ENCODE assay signal across 13 cellular contexts in the genomic region with DNA sequence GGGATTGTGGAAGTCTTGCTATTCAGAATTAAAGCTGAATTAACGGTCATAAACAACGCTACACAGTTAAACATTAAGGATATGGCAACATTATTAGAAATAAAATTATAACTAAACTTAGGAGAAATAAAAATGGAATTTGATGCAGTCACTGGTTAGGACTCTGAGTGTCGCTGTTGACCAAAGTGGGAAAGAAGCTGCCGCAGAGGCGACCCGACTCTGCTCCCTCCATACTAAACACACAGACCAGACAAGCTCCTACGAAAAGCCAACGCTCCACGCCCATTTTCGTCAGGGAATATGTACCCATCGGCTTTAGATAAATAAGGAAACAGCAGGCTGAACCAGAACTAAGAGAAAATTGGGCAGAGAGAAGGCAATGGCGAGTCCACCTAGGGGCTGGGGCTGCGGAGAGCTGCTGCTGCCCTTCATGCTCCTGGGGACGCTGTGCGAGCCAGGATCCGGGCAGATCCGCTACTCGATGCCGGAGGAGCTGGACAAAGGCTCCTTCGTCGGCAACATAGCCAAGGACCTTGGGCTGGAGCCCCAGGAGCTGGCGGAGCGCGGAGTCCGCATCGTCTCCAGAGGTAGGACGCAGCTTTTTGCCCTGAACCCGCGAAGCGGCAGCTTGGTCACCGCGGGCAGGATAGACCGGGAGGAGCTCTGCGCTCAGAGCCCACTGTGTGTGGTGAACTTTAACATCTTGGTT. TPM values are rescaled to one million over a fixed set of nuclear protein-coding genes. Genes with fewer than 3 reads are reported as not detected.
A peak's percentile ranks its signal among the peaks of the same experiment; 100 is the strongest.
DNase-seq lines count a peak whose midpoint lies in the region; ATAC-seq and TF ChIP-seq lines count a peak whose summit lies in the region.
"Had no signal": no experiment of that assay in that cellular context is flagged by ENCODE, and none has a peak within 500 bp of the region (broad histone marks: within the 10 kb centered on the region; RNA-seq: fewer than 3 reads in every experiment).

A gene (plus strand): TSS at position 211 of the 709 bp plus-strand sequence. CDS start 169 bp downstream, at position 380.

- TF ChIP-seq CTCF in OCI-LY7 (conservative IDR thresholded peaks at IDR 0.05; ENCODE audit: low read length) (peak; percentile 54), fibroblast of mammary gland (conservative IDR thresholded peaks at IDR 0.05; ENCODE audit: control insufficient read depth, insufficient read depth, low read depth, low read length) (peak; percentile 15), gastrocnemius medialis (IDR thresholded peaks at IDR 0.05 in 4 of 5, conservative IDR thresholded peaks at IDR 0.05 in 1 of 5) (peak in 1 of 5 experiments; percentile 21)

- peaks cover 24% of the 10 kb centered on the region; the same call in 1 of the 2 replicates for H3K79me2 ChIP-seq in OCI-LY7 (ENCODE audit: insufficient read depth, low read depth, low read length)

- no peak within 1 kb of the TSS; the same call in 1 of the 2 replicates for H2AFZ ChIP-seq in OCI-LY7 (ENCODE audit: low read length)

- H3K9me3 ChIP-seq in OCI-LY7 (ENCODE audit: low read length) (no peaks in the 10 kb centered on the region; the same call in 1 of the 2 replicates), gastrocnemius medialis (peaks cover 0 to 28% (median 6%) of the 10 kb centered on the region in 3 donors)

- H3K4me1 ChIP-seq in OCI-LY7 (ENCODE audit: insufficient read depth, low read length, poor library complexity, severe bottlenecking) (peaks cover 41% of the 10 kb centered on the region), gastrocnemius medialis (peaks cover 4 to 5% of the 10 kb centered on the region in 2 donors)

- in situ Hi-C loops in gastrocnemius medialis (cut with MboI; ENCODE audit: low sequenced_read_pairs in 4 of 4) = no loop called here

- TF ChIP-seq POLR2A in gastrocnemius medialis (IDR thresholded peaks at IDR 0.05) = no peak

- peaks cover 0 to 53% (median 39%) of the 10 kb centered on the region in 3 donors for H3K27me3 ChIP-seq in gastrocnemius medialis

- no peaks in the 10 kb centered on the region for H3K9me2 ChIP-seq in OCI-LY7 (ENCODE audit: insufficient read depth, low read length)

- H3K27ac ChIP-seq in OCI-LY7 (ENCODE audit: low read depth, low read length, poor library complexity, severe bottlenecking) (peak within 1 kb of the TSS; percentile 85), gastrocnemius medialis (no peak within 1 kb of the TSS)

- ATAC-seq in gastrocnemius medialis = peak in 1 of 2 donors; percentile 19
- no peak for ATAC-seq in GM18517 (IDR thresholded peaks at IDR 0.05; ENCODE audit: unreplicated experiment)
- ATAC-seq: stimulated activated effector memory CD8-positive, alpha-beta T cell treated with anti-CD3 and anti-CD28 coated beads, Interleukin-12 subunit alpha, Interleukin-12 subunit beta, amount 100 ng/mL, for 72 hours had no signal

- intact Hi-C loops in OCI-LY7 (cut with micrococcal nuclease; ENCODE audit: unreplicated experiment) (loop anchor here (5.0 kb wide), 1 partner anchor 113 kb away; a partner anchor contains a TSS), gastrocnemius medialis (cut with DNase I; ENCODE audit: low total_unique reads) (no loop called here)

- peak; percentile 36 for DNase-seq in DMS114 treated with DMSO at 0.1 percent for 48 hours (lab: John Stamatoyannopoulos, UW; ENCODE audit: unreplicated experiment)
- no peak for DNase-seq in OCI-LY7 (ENCODE audit: low spot score)
- peak; percentile 28 for DNase-seq in fibroblast of mammary gland (ENCODE audit: low read depth)
- DNase-seq in gastrocnemius medialis = no peak
- DNase-seq in GF-D8 (lab: John Stamatoyannopoulos, UW) = no peak
- no peak for DNase-seq in effector CD8-positive, alpha-beta T cell (lab: John Stamatoyannopoulos, UW)
- DNase-seq in COLO668 (lab: John Stamatoyannopoulos, UW; ENCODE audit: unreplicated experiment) = no peak
- DNase-seq: amniotic stem cell, DMS79, NCI-H2107, nephron progenitor cell had no signal

- CTCF ChIA-PET in OCI-LY7 (lab: Charles Lee; ENCODE audit: unreplicated experiment) = interaction anchor here (0.8 kb wide), 1 partner anchor 17 kb away, joined by 3 read pairs; no protein-coding TSS in a partner anchor

- H3K4me3 ChIP-seq in OCI-LY7 (ENCODE audit: low read depth, low read length, poor library complexity, severe bottlenecking) = peak within 1 kb of the TSS; percentile 66
- peak within 1 kb of the TSS; percentile 4 for H3K4me3 ChIP-seq in fibroblast of mammary gland (ENCODE audit: control insufficient read depth, low read depth, low read length)
- peak within 1 kb of the TSS; percentile 1 to 47 (median 16) for H3K4me3 ChIP-seq in gastrocnemius medialis

- H3K36me3 ChIP-seq in OCI-LY7 (ENCODE audit: insufficient read depth, low read length) (peaks cover 24% of the 10 kb centered on the region), gastrocnemius medialis (no peaks in the 10 kb centered on the region)

- H3K4me2 ChIP-seq in OCI-LY7 (ENCODE audit: low read length) = peak within 1 kb of the TSS; percentile 79

- no TSS peak for BruUV-seq in OCI-LY7 (replicated peaks; lab: Mats Ljungman, UMichigan)

- no peaks in the 10 kb centered on the region for H4K20me1 ChIP-seq in OCI-LY7 (ENCODE audit: insufficient read depth, low read length)

- POLR2A ChIA-PET in OCI-LY7 (lab: Charles Lee) = interaction anchor here (0.5 kb wide), 1 partner anchor 170 kb away, joined by 5 read pairs; no protein-coding TSS in a partner anchor

RNA-seq across cellular contexts. Expression of the gene that starts here (rescaled TPM):
- 5.2 and 6.1 TPM in 2 replicates for total RNA-seq in OCI-LY7 (2014; rRNA removed; shearing (Covaris generic))
- total RNA-seq in OCI-LY7 (2022) (4.6 and 4.9 TPM in 2 replicates), gastrocnemius medialis (1 to 10 TPM in 2 of 4 donors, under 1 TPM in 2; 0.07 to 1.8 (median 0.93) TPM)

Comparison
In these comparisons a context has a peak if more than half of its experiments do, and no peak if none do; other contexts are left out.
1. DNase-seq: peak in DMS114 treated with DMSO at 0.1 percent for 48 hours (single experiment) and fibroblast of mammary gland (single experiment); none in OCI-LY7 (single experiment), gastrocnemius medialis (0 of 2), GF-D8 (single experiment), effector CD8-positive, alpha-beta T cell (single experiment) and COLO668 (single experiment).
2. H3K4me3 ChIP-seq: peak in every context shown above with its lines; median percentile 66 in OCI-LY7; 16 in gastrocnemius medialis; 4 in fibroblast of mammary gland.